Comparison of ENCODE assay signal across 8 cellular contexts in the genomic region with DNA sequence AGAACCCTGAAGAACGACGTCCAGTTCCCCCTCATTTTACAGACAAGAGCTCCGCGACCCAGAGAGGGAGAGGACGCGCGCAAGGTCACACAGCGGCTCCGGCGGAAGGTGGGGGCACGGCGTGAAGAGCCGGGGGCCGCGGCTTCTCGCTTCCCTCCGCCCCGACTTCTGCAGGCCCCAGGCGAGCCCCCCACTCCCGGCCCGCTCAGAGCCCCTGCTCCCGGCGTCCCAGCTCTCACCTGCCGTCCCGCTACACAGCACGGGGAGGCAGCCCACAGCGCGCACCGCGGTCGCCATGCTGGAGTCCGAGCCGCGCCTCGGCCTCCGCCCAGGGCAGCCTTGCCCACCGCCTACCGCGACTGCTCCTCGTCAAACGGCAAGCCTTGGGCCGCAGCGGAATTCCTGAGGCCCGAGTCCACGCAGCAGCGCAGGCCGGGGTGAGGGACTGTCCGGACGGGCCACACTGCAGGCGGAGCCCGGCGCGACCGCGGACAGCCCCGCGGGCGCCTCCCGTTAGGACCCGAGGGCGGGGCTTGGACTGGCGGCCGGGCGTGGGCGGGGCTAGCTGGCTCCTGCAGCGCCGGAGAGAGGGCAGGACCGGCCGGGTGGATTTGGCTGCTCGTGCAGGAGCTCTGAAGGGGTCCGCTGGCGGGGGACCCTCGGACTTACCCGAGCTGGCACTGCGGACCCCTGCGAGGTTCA. TPM values are rescaled to one million over a fixed set of nuclear protein-coding genes. Genes with fewer than 3 reads are reported as not detected.
A peak's percentile ranks its signal among the peaks of the same experiment; 100 is the strongest.
DNase-seq lines count a peak whose midpoint lies in the region; ATAC-seq and TF ChIP-seq lines count a peak whose summit lies in the region.

A gene (minus strand): TSS at position 314 of the 702 bp plus-strand sequence. CDS start 17 bp downstream, at position 297.

- peak within 1 kb of the TSS; percentile 98 for H2AFZ ChIP-seq in PC-3 (ENCODE audit: low read length)

- H3K4me1 ChIP-seq in PC-3 (ENCODE audit: insufficient read depth, low read length) (peaks cover 25% of the 10 kb centered on the region), muscle layer of colon (ENCODE audit: insufficient read depth, low read length) (peaks cover 32% of the 10 kb centered on the region)

- H3K27ac ChIP-seq in PC-3 (ENCODE audit: low read length) (peak within 1 kb of the TSS; percentile 81), muscle layer of colon (ENCODE audit: low read depth, low read length) (peak within 1 kb of the TSS; percentile 97)

- peak; percentile 67 for TF ChIP-seq POLR2A in erythroblast (IDR thresholded peaks at IDR 0.05; ENCODE audit: low read length)

- H3K27me3 ChIP-seq in PC-3 (ENCODE audit: low read length), result no peaks in the 10 kb centered on the region
- H3K27me3 ChIP-seq in muscle layer of colon (ENCODE audit: control insufficient read depth in 1 of 2, insufficient read depth in 2 of 2, low read length in 2 of 2), result no peaks in the 10 kb centered on the region

- no peaks in the 10 kb centered on the region for H3K9me2 ChIP-seq in PC-3 (replicated peaks; ENCODE audit: low read length)

- peaks cover 11% of the 10 kb centered on the region; the same call in 1 of the 2 replicates for H4K20me1 ChIP-seq in PC-3 (ENCODE audit: low read length)

- CTCF ChIA-PET in PC-3 (lab: Charles Lee), result no interaction called here

- peaks cover 49% of the 10 kb centered on the region for H3K79me2 ChIP-seq in PC-3 (ENCODE audit: low read length)

- BruUV-seq in PC-3 (replicated peaks; lab: Mats Ljungman, UMichigan), result no TSS peak

- H3K36me3 ChIP-seq in PC-3 (ENCODE audit: low read depth, low read length) (peaks cover 8% of the 10 kb centered on the region), muscle layer of colon (ENCODE audit: insufficient read depth, low read length) (peaks cover 6% of the 10 kb centered on the region)

- H3K4me3 ChIP-seq in PC-3 (ENCODE audit: low read length) (peak within 1 kb of the TSS; percentile 88), muscle layer of colon (ENCODE audit: low read depth in 1 of 2, low read length in 2 of 2) (peak within 1 kb of the TSS; percentile 87 to 93)

- H3K9me3 ChIP-seq in PC-3 (ENCODE audit: low read length), result no peaks in the 10 kb centered on the region
- no peaks in the 10 kb centered on the region for H3K9me3 ChIP-seq in muscle layer of colon (ENCODE audit: low read length)

- intact Hi-C loops in PC-3 (cut with micrococcal nuclease), result no loop called here

- peak; percentile 92 for ATAC-seq in GM21381 (IDR thresholded peaks at IDR 0.05; ENCODE audit: unreplicated experiment)
- ATAC-seq in PC-3, result peak; percentile 92

- no peak for TF ChIP-seq CTCF in PC-3 (conservative IDR thresholded peaks at IDR 0.05; ENCODE audit: low read depth, low read length)

- H3F3A ChIP-seq in PC-3 (ENCODE audit: low read length, unreplicated experiment), result no peaks in the 10 kb centered on the region

- H3K9ac ChIP-seq in PC-3 (ENCODE audit: low read length), result peak within 1 kb of the TSS; percentile 99
- H3K9ac ChIP-seq in muscle layer of colon (ENCODE audit: low read length), result peak within 1 kb of the TSS; percentile 76

- peak within 1 kb of the TSS; percentile 99 for H3K4me2 ChIP-seq in PC-3 (ENCODE audit: low read length)

- DNase-seq in D341Med (ENCODE audit: low spot score) (peak; percentile 97), HUDEP-2 (lab: John Stamatoyannopoulos, UW; ENCODE audit: unreplicated experiment in 76 of 76) (peak in 73 of 76 experiments; percentile 3 to 89 (median 70)), PC-3 (peak; percentile 79), activated T-cell treated with anti-CD3 and anti-CD28 coated beads for 48 hours (ENCODE audit: low read depth) (peak; percentile 89), erythroblast (lab: John Stamatoyannopoulos, UW) (peak; percentile 86 to 90)
- peak; percentile 83 for DNase-seq in stimulated activated CD8-positive, alpha-beta memory T cell treated with anti-CD3 and anti-CD28 coated beads, Interleukin-7, amount 100 ng/mL, for 24 hours (ENCODE audit: low read depth)

- POLR2A ChIA-PET in PC-3 (lab: Charles Lee; ENCODE audit: unreplicated experiment), result interaction anchor here (0.6 to 1.1 kb wide), 3 partner anchors 43 to 65 kb away, joined by 3 to 6 read pairs (median 4); no protein-coding TSS in a partner anchor

RNA-seq across cellular contexts. Expression of the gene that starts here (rescaled TPM):
- 107 and 136 TPM in 2 replicates for total RNA-seq in PC-3 (2014; rRNA removed)

Comparison
In these comparisons a context has a peak if more than half of its experiments do, and no peak if none do; other contexts are left out.
1. Peak in every context shown above with its lines: DNase-seq, ATAC-seq, H3K4me3 ChIP-seq and H3K27ac ChIP-seq.